1 cellular context compared by ENCODE assay signal in the genomic region with DNA sequence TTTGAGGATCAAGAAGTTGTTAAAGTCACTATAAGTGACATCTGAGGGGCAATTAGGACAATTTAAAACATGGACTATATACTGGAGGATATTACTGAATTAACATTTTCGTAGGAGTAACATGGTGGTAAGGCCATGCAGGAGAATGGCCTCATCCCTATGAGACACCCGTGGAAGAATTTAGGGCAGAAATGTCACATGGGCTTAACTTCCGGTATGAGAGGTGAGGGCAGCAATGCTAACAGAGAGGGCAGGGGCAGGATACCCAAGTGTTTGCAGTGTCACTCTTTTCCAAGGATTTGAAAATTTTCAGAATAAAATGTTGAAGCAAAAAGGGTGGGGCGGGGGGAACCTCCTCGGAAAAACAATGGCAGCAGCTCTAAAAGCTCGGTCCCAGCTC.
TF ChIP-seq lines count a peak whose summit lies in the region.

No MANE protein-coding gene starts in this region.

TF ChIP-seq in liver, 16 proteins besides CTCF, POLR2A, EP300 and RAD21 (continued from another document):
- TF ChIP-seq, protein P1, sequence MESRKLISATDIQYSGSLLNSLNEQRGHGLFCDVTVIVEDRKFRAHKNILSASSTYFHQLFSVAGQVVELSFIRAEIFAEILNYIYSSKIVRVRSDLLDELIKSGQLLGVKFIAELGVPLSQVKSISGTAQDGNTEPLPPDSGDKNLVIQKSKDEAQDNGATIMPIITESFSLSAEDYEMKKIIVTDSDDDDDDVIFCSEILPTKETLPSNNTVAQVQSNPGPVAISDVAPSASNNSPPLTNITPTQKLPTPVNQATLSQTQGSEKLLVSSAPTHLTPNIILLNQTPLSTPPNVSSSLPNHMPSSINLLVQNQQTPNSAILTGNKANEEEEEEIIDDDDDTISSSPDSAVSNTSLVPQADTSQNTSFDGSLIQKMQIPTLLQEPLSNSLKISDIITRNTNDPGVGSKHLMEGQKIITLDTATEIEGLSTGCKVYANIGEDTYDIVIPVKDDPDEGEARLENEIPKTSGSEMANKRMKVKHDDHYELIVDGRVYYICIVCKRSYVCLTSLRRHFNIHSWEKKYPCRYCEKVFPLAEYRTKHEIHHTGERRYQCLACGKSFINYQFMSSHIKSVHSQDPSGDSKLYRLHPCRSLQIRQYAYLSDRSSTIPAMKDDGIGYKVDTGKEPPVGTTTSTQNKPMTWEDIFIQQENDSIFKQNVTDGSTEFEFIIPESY (IDR thresholded peaks at IDR 0.05), result no peak
- TF ChIP-seq, protein P2, sequence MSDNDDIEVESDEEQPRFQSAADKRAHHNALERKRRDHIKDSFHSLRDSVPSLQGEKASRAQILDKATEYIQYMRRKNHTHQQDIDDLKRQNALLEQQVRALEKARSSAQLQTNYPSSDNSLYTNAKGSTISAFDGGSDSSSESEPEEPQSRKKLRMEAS (IDR thresholded peaks at IDR 0.05), result no peak
- no peak for TF ChIP-seq HNF4G (IDR thresholded peaks at IDR 0.05)
- no peak for TF ChIP-seq TAF1 (conservative IDR thresholded peaks at IDR 0.05)
